Comparison of ENCODE assay signal across 29 cellular contexts in genomic region chr4:64682946-64683345, GRCh38.
"Had no signal": no experiment of that assay in that cellular context is flagged by ENCODE, and none has a peak within 500 bp of the region (broad histone marks: within the 10 kb centered on the region; RNA-seq: fewer than 3 reads in every experiment).

No MANE protein-coding gene starts in this region.

- H3K27me3 ChIP-seq: brain microvascular endothelial cell, dorsolateral prefrontal cortex had no signal

- DNase-seq: activated B cell treated with CpG ODN at 0.5 μM for 24 hours; activated CD4-positive, alpha-beta memory T cell treated with anti-CD3 and anti-CD28 coated beads for 36 hours; activated CD4-positive, alpha-beta T cell treated with anti-CD3 and anti-CD28 coated beads for 48 hours; activated CD8-positive, alpha-beta memory T cell treated with anti-CD3 and anti-CD28 coated beads, Interleukin-2, amount 10 ng/mL, durations not matched to agents 7 days and 5 days; activated CD8-positive, alpha-beta memory T cell treated with anti-CD3 and anti-CD28 coated beads, Interleukin-2, amount 50 U/mL, for 4 hours; activated CD8-positive, alpha-beta T cell treated with anti-CD3 and anti-CD28 coated beads, Interleukin-2, amount 10 ng/mL, durations not matched to agents 7 days and 5 days; activated gamma-delta T cell; activated naive CD4-positive, alpha-beta T cell; activated naive CD4-positive, alpha-beta T cell treated with anti-CD3 and anti-CD28 coated beads, Interleukin-2, amount 50 U/mL, for 16 hours; activated T-cell treated with anti-CD3 and anti-CD28 coated beads, Interleukin-2, amount 50 U/mL, for 24 hours; activated T-cell treated with anti-CD3 and anti-CD28 coated beads, Interleukin-2, amount 50 U/mL, for 72 hours; amniotic stem cell; anterior cingulate cortex; brain microvascular endothelial cell; dorsolateral prefrontal cortex; effector memory CD4-positive, alpha-beta T cell; endodermal cell; foreskin fibroblast; head of caudate nucleus; T-helper 17 cell; T1000; WERI-Rb-1 had no signal

- H3K27ac ChIP-seq: brain microvascular endothelial cell, coronary artery, dorsolateral prefrontal cortex, WERI-Rb-1 had no signal

- ATAC-seq: activated CD4-positive, CD25-positive, alpha-beta regulatory T cell treated with anti-CD3 and anti-CD28 coated beads, Interleukin-2, amount 50 U/mL, for 24 hours; activated CD8-positive, alpha-beta memory T cell treated with anti-CD3 and anti-CD28 coated beads, Interleukin-2, amount 10 ng/mL, durations not matched to agents 7 days and 5 days; activated CD8-positive, alpha-beta T cell treated with anti-CD3 and anti-CD28 coated beads, Interleukin-2, amount 10 ng/mL, durations not matched to agents 7 days and 5 days; activated T-cell treated with anti-CD3 and anti-CD28 coated beads, Interleukin-2, amount 50 U/mL, for 72 hours; esophagus mucosa; T-helper 17 cell had no signal

- H3K4me1 Mint-ChIP-seq: activated B cell treated with CpG ODN at 0.5 μM for 24 hours; activated CD8-positive, alpha-beta memory T cell treated with anti-CD3 and anti-CD28 coated beads, Interleukin-2, amount 10 ng/mL, durations not matched to agents 7 days and 5 days; central memory CD8-positive, alpha-beta T cell; endodermal cell; T-helper 17 cell had no signal

- H3K27ac Mint-ChIP-seq: activated B cell treated with CpG ODN at 0.5 μM for 24 hours; activated CD4-positive, alpha-beta memory T cell treated with anti-CD3 and anti-CD28 coated beads for 36 hours; activated CD8-positive, alpha-beta memory T cell treated with anti-CD3 and anti-CD28 coated beads, Interleukin-2, amount 10 ng/mL, durations not matched to agents 7 days and 5 days; activated CD8-positive, alpha-beta T cell treated with anti-CD3 and anti-CD28 coated beads, Interleukin-2, amount 10 ng/mL, durations not matched to agents 7 days and 5 days; activated naive CD8-positive, alpha-beta T cell; activated T-cell treated with anti-CD3 and anti-CD28 coated beads, Interleukin-2, amount 50 U/mL, for 24 hours; activated T-cell treated with anti-CD3 and anti-CD28 coated beads, Interleukin-2, amount 50 U/mL, for 72 hours; dendritic cell treated with granulocyte-macrophage colony-stimulating factor and Interleukin-4, amounts not matched to agents 40 ng/mL and 50 ng/mL, for 4 days; endodermal cell; T-helper 17 cell; T-helper 2 cell treated with Interferon-gamma antibody and Interleukin-4, amounts not matched to agents 5 μg/mL and 100 μg/mL, for 36 hours had no signal

- H3K4me3 ChIP-seq: coronary artery, dorsolateral prefrontal cortex had no signal

- H3K36me3 Mint-ChIP-seq: activated CD4-positive, alpha-beta memory T cell treated with anti-CD3 and anti-CD28 coated beads for 36 hours; activated CD8-positive, alpha-beta memory T cell treated with anti-CD3 and anti-CD28 coated beads, Interleukin-2, amount 10 ng/mL, durations not matched to agents 7 days and 5 days; activated naive CD8-positive, alpha-beta T cell had no signal

- H3K36me3 ChIP-seq: brain microvascular endothelial cell, WERI-Rb-1 had no signal

- H3K4me3 Mint-ChIP-seq: activated B cell treated with CpG ODN at 0.5 μM for 24 hours; activated CD4-positive, alpha-beta memory T cell treated with anti-CD3 and anti-CD28 coated beads for 36 hours; activated CD8-positive, alpha-beta memory T cell treated with anti-CD3 and anti-CD28 coated beads, Interleukin-2, amount 10 ng/mL, durations not matched to agents 7 days and 5 days; activated CD8-positive, alpha-beta T cell treated with anti-CD3 and anti-CD28 coated beads, Interleukin-2, amount 10 ng/mL, durations not matched to agents 7 days and 5 days; activated naive CD8-positive, alpha-beta T cell; activated T-cell treated with anti-CD3 and anti-CD28 coated beads, Interleukin-2, amount 50 U/mL, for 24 hours; activated T-cell treated with anti-CD3 and anti-CD28 coated beads, Interleukin-2, amount 50 U/mL, for 72 hours; central memory CD8-positive, alpha-beta T cell; dendritic cell treated with granulocyte-macrophage colony-stimulating factor and Interleukin-4, amounts not matched to agents 40 ng/mL and 50 ng/mL, for 4 days; endodermal cell; T-helper 17 cell; T-helper 2 cell treated with Interferon-gamma antibody and Interleukin-4, amounts not matched to agents 5 μg/mL and 100 μg/mL, for 36 hours had no signal

- H3K27me3 Mint-ChIP-seq: activated B cell treated with CpG ODN at 0.5 μM for 24 hours; activated CD4-positive, alpha-beta memory T cell treated with anti-CD3 and anti-CD28 coated beads for 36 hours; activated CD8-positive, alpha-beta memory T cell treated with anti-CD3 and anti-CD28 coated beads, Interleukin-2, amount 10 ng/mL, durations not matched to agents 7 days and 5 days; activated naive CD8-positive, alpha-beta T cell; activated T-cell treated with anti-CD3 and anti-CD28 coated beads, Interleukin-2, amount 50 U/mL, for 24 hours; central memory CD8-positive, alpha-beta T cell; dendritic cell treated with granulocyte-macrophage colony-stimulating factor and Interleukin-4, amounts not matched to agents 40 ng/mL and 50 ng/mL, for 4 days; T-helper 17 cell had no signal
